12 cellular contexts compared by ENCODE assay signal in genomic region chr5:131533844-131534243, GRCh38.
DNase-seq lines count a peak whose midpoint lies in the region; ATAC-seq and TF ChIP-seq lines count a peak whose summit lies in the region.
"Had no signal": no experiment of that assay in that cellular context is flagged by ENCODE, and none has a peak within 500 bp of the region (broad histone marks: within the 10 kb centered on the region; RNA-seq: fewer than 3 reads in every experiment).

No MANE protein-coding gene starts in this region.

- no peak for DNase-seq in BJ (ENCODE audit: low read depth)
- no peak for DNase-seq in RWPE1 (ENCODE audit: low spot score)
- no peak for DNase-seq in epithelial cell of esophagus (ENCODE audit: low read depth)
- DNase-seq in NCI-H1436 (lab: John Stamatoyannopoulos, UW) = no peak
- no peak for DNase-seq in Right ventricle myocardium superior
- DNase-seq: activated CD4-positive, alpha-beta T cell treated with anti-CD3 and anti-CD28 coated beads, Interleukin-2, amount 50 U/mL, for 4 hours; RPMI8226; uterus had no signal

- no peak overlapping the region for H3K27ac ChIP-seq in DOHH2 (ENCODE audit: low read depth, low read length)
- no peak overlapping the region for H3K27ac ChIP-seq in RWPE1
- H3K27ac ChIP-seq: uterus had no signal

- H3F3A ChIP-seq in DOHH2 (ENCODE audit: control insufficient read depth, insufficient read depth) = no peaks in the 10 kb centered on the region; the same call in 1 of the 2 replicates

- intact Hi-C loops in Right ventricle myocardium superior (cut with DNase I) = no loop called here

- CTCF ChIA-PET in BJ (lab: Yijun Ruan, JAX) (interaction anchor here (0.7 to 1.3 kb wide), 2 partner anchors 38 to 474 kb away, joined by 3 read pairs; no protein-coding TSS in a partner anchor), RWPE1 (lab: Yijun Ruan, JAX) (interaction anchor here (0.6 to 2.2 kb wide), 6 partner anchors 10 to 808 kb away, joined by 3 to 8 read pairs (median 4); no protein-coding TSS in a partner anchor)

- no peaks in the 10 kb centered on the region; the same call in 1 of the 2 replicates for H3K79me2 ChIP-seq in DOHH2 (ENCODE audit: control insufficient read depth, low read length)

- H3K36me3 ChIP-seq in BJ (ENCODE audit: control insufficient read depth, insufficient read depth, low read length) (no peaks in the 10 kb centered on the region), DOHH2 (ENCODE audit: control insufficient read depth, low read length) (peaks cover 39% of the 10 kb centered on the region)
- H3K36me3 ChIP-seq: HAP-1, uterus had no signal

- no peaks in the 10 kb centered on the region for H3K9me2 ChIP-seq in DOHH2 (replicated peaks; ENCODE audit: control insufficient read depth, low read length)

- no peak overlapping the region for H3K4me3 ChIP-seq in BJ (ENCODE audit: low read depth, low read length)
- no peak overlapping the region for H3K4me3 ChIP-seq in DOHH2 (ENCODE audit: low read length)
- no peak overlapping the region for H3K4me3 ChIP-seq in epithelial cell of esophagus (ENCODE audit: low read length)
- H3K4me3 ChIP-seq: HAP-1, uterus had no signal

- H3K27me3 ChIP-seq in BJ (ENCODE audit: control insufficient read depth, insufficient read depth, low read length) (no peaks in the 10 kb centered on the region), DOHH2 (ENCODE audit: control insufficient read depth, low read length) (no peaks in the 10 kb centered on the region)
- H3K27me3 ChIP-seq: uterus had no signal

- no peaks in the 10 kb centered on the region for H3K9me3 ChIP-seq in DOHH2 (ENCODE audit: control insufficient read depth, insufficient read depth, low read length)
- H3K9me3 ChIP-seq: HAP-1, uterus had no signal

- no peaks in the 10 kb centered on the region for H4K20me1 ChIP-seq in DOHH2 (ENCODE audit: control insufficient read depth, insufficient read depth, low read depth, low read length)

- TF ChIP-seq CTCF in BJ (IDR thresholded peaks at IDR 0.05; ENCODE audit: insufficient read depth, low read depth, low read length) (0 out of 2 replicates have a peak, but pooled peaks have one; percentile 2), DOHH2 (IDR thresholded peaks at IDR 0.05; ENCODE audit: low read depth, low read length, poor library complexity, severe bottlenecking) (peak; percentile 12), RWPE1 (conservative IDR thresholded peaks at IDR 0.05; ENCODE audit: low read depth) (0 out of 2 replicates have a peak, but pooled peaks have one; percentile 7), epithelial cell of esophagus (IDR thresholded peaks at IDR 0.05; ENCODE audit: insufficient read depth, low read depth, low read length, missing control alignments) (peak; percentile 9)

- H3K4me2 ChIP-seq in DOHH2 (ENCODE audit: low read length) = no peak overlapping the region

- ATAC-seq in HG03342 (IDR thresholded peaks at IDR 0.05; ENCODE audit: unreplicated experiment) = no peak
- no peak for ATAC-seq in Right ventricle myocardium superior (ENCODE audit: poor library complexity)
- ATAC-seq in GM19351 (IDR thresholded peaks at IDR 0.05; ENCODE audit: unreplicated experiment) = no peak

- POLR2A ChIA-PET in BJ (lab: Charles Lee) = no interaction called here
- POLR2A ChIA-PET in RWPE1 (lab: Yijun Ruan, JAX; ENCODE audit: low non-redundant PET) = no interaction called here

- H3K4me1 ChIP-seq in DOHH2 (ENCODE audit: control insufficient read depth, low read length) = peaks cover 22% of the 10 kb centered on the region
- H3K4me1 ChIP-seq: uterus had no signal
